In the genomic region with DNA sequence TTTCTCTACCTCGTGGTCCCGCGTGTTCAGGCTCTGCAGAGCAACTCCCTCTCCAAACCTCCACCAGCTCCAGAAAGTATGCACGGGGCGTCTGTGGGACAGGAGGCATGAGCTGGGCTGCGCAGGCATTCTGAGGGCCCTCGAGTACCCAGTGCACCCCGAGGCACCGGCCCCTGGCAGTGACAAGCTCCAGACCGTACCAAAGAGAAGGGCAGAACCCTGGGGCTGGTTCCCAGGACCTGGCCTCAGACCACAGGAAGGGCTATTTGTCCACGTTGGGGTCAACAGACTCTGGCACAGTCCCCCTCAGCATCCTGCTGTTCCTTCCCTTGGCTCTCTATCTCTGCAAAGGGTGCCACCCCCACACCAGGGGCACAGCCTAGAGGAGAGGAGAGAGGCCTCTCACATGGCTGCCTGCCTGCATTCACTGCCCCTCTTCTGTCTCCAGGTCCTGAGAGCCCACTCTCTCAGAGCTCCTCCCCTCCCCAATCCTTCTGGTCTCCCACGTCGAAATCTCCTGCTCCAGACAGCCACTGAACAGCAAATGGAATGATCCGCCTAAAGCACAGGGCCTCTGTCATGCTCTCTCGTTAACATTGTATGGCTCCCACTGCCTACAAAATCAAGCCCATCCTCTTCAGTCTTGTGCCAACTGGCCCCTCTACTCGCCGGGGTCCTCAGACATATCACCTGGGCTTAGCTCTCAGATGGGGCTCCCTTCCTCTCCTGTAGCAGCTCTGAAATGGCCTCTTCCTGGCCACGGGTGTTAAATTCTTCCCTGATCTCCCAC, we compare ENCODE assay signal across 22 cellular contexts.
A peak's percentile ranks its signal among the peaks of the same experiment; 100 is the strongest.
DNase-seq lines count a peak whose midpoint lies in the region; ATAC-seq and TF ChIP-seq lines count a peak whose summit lies in the region.
"Had no signal": no experiment of that assay in that cellular context is flagged by ENCODE, and none has a peak within 500 bp of the region (broad histone marks: within the 10 kb centered on the region; RNA-seq: fewer than 3 reads in every experiment).

No MANE protein-coding gene starts in this region.

- no peaks in the 10 kb centered on the region for H3K79me1 ChIP-seq in H9 (ENCODE audit: insufficient read depth, low read depth, low read length, poor library complexity, severe bottlenecking)
- H3K79me1 ChIP-seq in IMR-90 (ENCODE audit: low read depth in 1 of 2, low read length in 2 of 2) = no peaks in the 10 kb centered on the region
- H3K79me1 ChIP-seq in mesenchymal stem cell (replicated peaks; ENCODE audit: low read length, poor library complexity, severe bottlenecking) = no peaks in the 10 kb centered on the region

- DNase-seq in H9 (peak; percentile 12), IMR-90 (no peak), mesenchymal stem cell (no peak), progenitor cell of endocrine pancreas (ENCODE audit: low spot score, unreplicated experiment) (no peak), posterior cingulate gyrus (no peak), COLO829 (ENCODE audit: low spot score) (no peak), right atrium auricular region (ENCODE audit: low spot score) (no peak)
- DNase-seq: CD4-positive, alpha-beta T cell; DMS 273 treated with DMSO at 0.1 percent for 48 hours; DMS79 treated with DMSO at 0.1 percent for 48 hours; HCEC 1CT; NCI-H1105 treated with DMSO at 0.1 percent for 48 hours; NCI-H2081; NCI-H2171; NCI-H345; NCI-H524; NCI-H82 had no signal

- H3K9me1 ChIP-seq in IMR-90 (ENCODE audit: insufficient read depth, low read length) = no peaks in the 10 kb centered on the region

- no peaks in the 10 kb centered on the region; a peak in 1 of 7 replicates for H3K36me3 Mint-ChIP-seq in H9 (ENCODE audit: insufficient read depth in 1 of 3, low read depth in 3 of 3)
- H3K36me3 Mint-ChIP-seq in progenitor cell of endocrine pancreas (ENCODE audit: insufficient read depth) = no peaks in the 10 kb centered on the region

- H3K4me1 ChIP-seq in H9 (ENCODE audit: insufficient read depth, low read length) (no peaks in the 10 kb centered on the region), IMR-90 (ENCODE audit: control insufficient read depth, insufficient read depth, low read length) (no peaks in the 10 kb centered on the region), mesenchymal stem cell (ENCODE audit: control insufficient read depth, insufficient read depth, low read depth, low read length) (peaks cover 15% of the 10 kb centered on the region), right atrium auricular region (no peaks in the 10 kb centered on the region)
- H3K4me1 ChIP-seq: Caco-2, SJSA1 had no signal

- H3K27ac Mint-ChIP-seq in H9 (peak overlapping the region in 1 of 3 experiments; percentile 71; a peak in 1 of 7 replicates), progenitor cell of endocrine pancreas (peak overlapping the region; percentile 9)
- H3K27ac Mint-ChIP-seq: CD4-positive, alpha-beta T cell; GM23338 had no signal

- no peak overlapping the region for H2AK9ac ChIP-seq in IMR-90 (replicated peaks; ENCODE audit: low read depth, low read length, poor library complexity)

- H4K91ac ChIP-seq in H9 (ENCODE audit: insufficient read length, low read depth, low read length) (no peak overlapping the region), IMR-90 (ENCODE audit: insufficient read depth, low read depth, low read length) (no peak overlapping the region), mesenchymal stem cell (ENCODE audit: low read length) (no peak overlapping the region)

- no peak overlapping the region for H3K14ac ChIP-seq in H9 (ENCODE audit: insufficient read depth, low read length)
- H3K14ac ChIP-seq in IMR-90 (replicated peaks; ENCODE audit: low read depth, low read length) = no peak overlapping the region
- no peak overlapping the region for H3K14ac ChIP-seq in mesenchymal stem cell (ENCODE audit: low read length in 2 of 2)

- CTCF ChIA-PET in IMR-90 (lab: Yijun Ruan, JAX) = no interaction called here

- H3K4me3 ChIP-seq in IMR-90 (ENCODE audit: insufficient read depth, low read depth, low read length) = no peak overlapping the region
- no peak overlapping the region for H3K4me3 ChIP-seq in mesenchymal stem cell (ENCODE audit: insufficient read depth in 1 of 2, low read depth in 1 of 2, low read length in 2 of 2)
- no peak overlapping the region for H3K4me3 ChIP-seq in right atrium auricular region
- H3K4me3 ChIP-seq: GM23338, SJSA1 had no signal

- H3K4me2 ChIP-seq in H9 (ENCODE audit: insufficient read depth, insufficient read length, low read length) (no peak overlapping the region), IMR-90 (ENCODE audit: low read depth, low read length) (no peak overlapping the region), mesenchymal stem cell (ENCODE audit: low read length, poor library complexity, severe bottlenecking) (no peak overlapping the region)
- H3K4me2 ChIP-seq: GM23338, KMS-11 had no signal

- H3T11ph ChIP-seq in H9 (ENCODE audit: low read length) = no peak overlapping the region

- H4K5ac ChIP-seq in H9 (ENCODE audit: insufficient read length, low read depth, low read length) = no peak overlapping the region
- no peak overlapping the region for H4K5ac ChIP-seq in IMR-90 (ENCODE audit: low read depth, low read length)

- H2BK15ac ChIP-seq in H9 (ENCODE audit: low read depth, low read length) = no peak overlapping the region
- no peak overlapping the region for H2BK15ac ChIP-seq in IMR-90 (ENCODE audit: low read depth, low read length)
- H2BK15ac ChIP-seq in mesenchymal stem cell (ENCODE audit: low read depth, poor library complexity, severe bottlenecking) = peak overlapping the region; percentile 46

- dilution Hi-C loops in IMR-90 (cut with HindIII; ENCODE audit: low sequenced_read_pairs, unreplicated experiment) = no loop called here

- no peak overlapping the region for H2AFZ ChIP-seq in H9 (ENCODE audit: low read length)
- peak overlapping the region; percentile 23 for H2AFZ ChIP-seq in IMR-90 (replicated peaks; ENCODE audit: low read length, poor library complexity)
- no peak overlapping the region for H2AFZ ChIP-seq in mesenchymal stem cell (ENCODE audit: low read depth, low read length)
- H2AFZ ChIP-seq: GM23338 had no signal

- H3K56ac ChIP-seq in H9 (ENCODE audit: insufficient read length, low read depth, low read length) (no peak overlapping the region), IMR-90 (ENCODE audit: extremely low read depth, insufficient read depth, low read length) (no peak overlapping the region)

- no peak for ATAC-seq in IMR-90 (ENCODE audit: low read depth)
- ATAC-seq: GM23338, Panc1 had no signal

- in situ Hi-C loops in IMR-90 (cut with MboI; ENCODE audit: low sequenced_read_pairs) = no loop called here

- no peak overlapping the region for H2BK20ac ChIP-seq in H9 (ENCODE audit: low read depth, low read length, poor library complexity, severe bottlenecking)
- H2BK20ac ChIP-seq in IMR-90 (ENCODE audit: low read depth, low read length) = no peak overlapping the region

- no peaks in the 10 kb centered on the region for H3K27me3 ChIP-seq in H9 (ENCODE audit: insufficient read depth, low read length)
- no peaks in the 10 kb centered on the region for H3K27me3 ChIP-seq in IMR-90 (ENCODE audit: control insufficient read depth, insufficient read depth, low read length)
- peaks cover 0 to 23% of the 10 kb centered on the region in 2 experiments for H3K27me3 ChIP-seq in mesenchymal stem cell (ENCODE audit: control insufficient read depth in 1 of 2, insufficient read depth in 1 of 2, low read length in 2 of 2)
- H3K27me3 ChIP-seq in right atrium auricular region = no peaks in the 10 kb centered on the region
- H3K27me3 ChIP-seq: SJSA1 had no signal

- H2AK5ac ChIP-seq in H9 (ENCODE audit: insufficient read length, low read length) (no peak overlapping the region), IMR-90 (ENCODE audit: low read depth, low read length) (no peak overlapping the region), mesenchymal stem cell (ENCODE audit: low read length, severe bottlenecking) (no peak overlapping the region)

- no peaks in the 10 kb centered on the region for H3K23me2 ChIP-seq in H9 (ENCODE audit: insufficient read length, low read depth, low read length, poor library complexity, severe bottlenecking)

- H2BK12ac ChIP-seq in H9 (ENCODE audit: insufficient read length, low read depth, low read length) (no peak overlapping the region), mesenchymal stem cell (ENCODE audit: low read length in 2 of 2) (no peak overlapping the region)

- no peak for TF ChIP-seq RAD21 in IMR-90 (IDR thresholded peaks at IDR 0.05; ENCODE audit: low read length)

- no peak overlapping the region for H3K4me3 Mint-ChIP-seq in H9
- H3K4me3 Mint-ChIP-seq in progenitor cell of endocrine pancreas (ENCODE audit: low read depth) = no peak overlapping the region
- H3K4me3 Mint-ChIP-seq: CD4-positive, alpha-beta T cell; GM23338 had no signal

- H3K9ac ChIP-seq in H9 (ENCODE audit: extremely low read depth, insufficient read length, low read length) = no peak overlapping the region
- H3K9ac ChIP-seq in IMR-90 (ENCODE audit: low read depth, low read length) = no peak overlapping the region
- H3K9ac ChIP-seq in mesenchymal stem cell (ENCODE audit: low read length) = no peak overlapping the region
- H3K9ac ChIP-seq: KMS-11 had no signal

- H4K8ac ChIP-seq in H9 (replicated peaks; ENCODE audit: insufficient read length, low read depth, low read length) (no peak overlapping the region), IMR-90 (ENCODE audit: low read depth in 2 of 2, low read length in 2 of 2) (no peak overlapping the region), mesenchymal stem cell (ENCODE audit: low read length) (no peak overlapping the region)

- H3K4me1 Mint-ChIP-seq in H9 (peaks cover 8% of the 10 kb centered on the region in 2 experiments; a peak in 3 of 4 replicates), progenitor cell of endocrine pancreas (ENCODE audit: low read depth) (no peaks in the 10 kb centered on the region)
- H3K4me1 Mint-ChIP-seq: GM23338 had no signal

- H3K27me3 Mint-ChIP-seq in H9 (ENCODE audit: low read depth) = peaks cover 6% of the 10 kb centered on the region
- H3K27me3 Mint-ChIP-seq in progenitor cell of endocrine pancreas = peaks cover 18% of the 10 kb centered on the region

- BruUV-seq in IMR-90 (replicated peaks; lab: Mats Ljungman, UMichigan) = no TSS peak

- H2BK120ac ChIP-seq in H9 (ENCODE audit: low read depth, low read length, poor library complexity, severe bottlenecking) (no peak overlapping the region), IMR-90 (ENCODE audit: low read depth, low read length) (no peak overlapping the region), mesenchymal stem cell (ENCODE audit: low read depth, low read length) (no peak overlapping the region)

- POLR2A ChIA-PET in IMR-90 (lab: Charles Lee; ENCODE audit: unreplicated experiment) = no interaction called here

- H2BK5ac ChIP-seq in H9 (ENCODE audit: insufficient read length, low read length) = no peak overlapping the region
- H2BK5ac ChIP-seq in IMR-90 (ENCODE audit: low read depth, low read length, poor library complexity, severe bottlenecking) = no peak overlapping the region
- H2BK5ac ChIP-seq in mesenchymal stem cell (ENCODE audit: low read depth, low read length, poor library complexity, severe bottlenecking) = no peak overlapping the region

- H3K4ac ChIP-seq in H9 (ENCODE audit: low read depth, low read length) (no peak overlapping the region), IMR-90 (ENCODE audit: low read depth, low read length) (no peak overlapping the region), mesenchymal stem cell (ENCODE audit: low read depth in 1 of 2, low read length in 2 of 2) (no peak overlapping the region)

- H3K23ac ChIP-seq in H9 (ENCODE audit: insufficient read length, low read depth, low read length) (no peak overlapping the region), IMR-90 (ENCODE audit: low read depth, low read length) (no peak overlapping the region), mesenchymal stem cell (ENCODE audit: low read length in 2 of 2) (no peak overlapping the region)

- no peak overlapping the region for H3K18ac ChIP-seq in H9 (ENCODE audit: insufficient read length, low read depth, low read length)
- H3K18ac ChIP-seq in IMR-90 (ENCODE audit: low read depth, low read length) = no peak overlapping the region
- no peak overlapping the region for H3K18ac ChIP-seq in mesenchymal stem cell (ENCODE audit: low read depth in 1 of 2, low read length in 2 of 2)

- H3K9me3 Mint-ChIP-seq in H9 = peaks cover 0 to 3% of the 10 kb centered on the region in 2 experiments; a peak in 1 of 5 replicates
- no peaks in the 10 kb centered on the region for H3K9me3 Mint-ChIP-seq in progenitor cell of endocrine pancreas (ENCODE audit: low read depth)
- H3K9me3 Mint-ChIP-seq: CD4-positive, alpha-beta T cell; GM23338 had no signal

- TF ChIP-seq CTCF in H9 (conservative IDR thresholded peaks at IDR 0.05) = no peak
- no peak for TF ChIP-seq CTCF in IMR-90 (conservative IDR thresholded peaks at IDR 0.05; ENCODE audit: low read depth, low read length)
- TF ChIP-seq CTCF in progenitor cell of endocrine pancreas (IDR thresholded peaks at IDR 0.05; ENCODE audit: unreplicated experiment) = no peak
- TF ChIP-seq CTCF in right atrium auricular region (IDR thresholded peaks at IDR 0.05) = no peak

- H3K79me2 ChIP-seq in H9 (ENCODE audit: insufficient read depth, low read length) = no peaks in the 10 kb centered on the region

- WGBS in H9 (ENCODE audit: extremely low coverage, insufficient read length, low lambda C conversion rate) = no CpG with 5 or more reads among the region's 18 CpGs
- WGBS in IMR-90 (ENCODE audit: extremely low coverage in 2 of 2, insufficient read length in 1 of 2), 2 experiments = 71% methylated on average over 2 of the region's 18 CpGs; no CpG with 5 or more reads in 1 of the 2 experiments
- 82% methylated on average over 18 of the region's 18 CpGs for WGBS in mesenchymal stem cell

- H3K9me3 ChIP-seq in H9 (ENCODE audit: control insufficient read depth, low read depth, low read length) (no peaks in the 10 kb centered on the region), IMR-90 (ENCODE audit: control insufficient read depth, insufficient read depth, low read length) (peaks cover 14% of the 10 kb centered on the region), mesenchymal stem cell (ENCODE audit: control insufficient read depth, low read length) (no peaks in the 10 kb centered on the region), right atrium auricular region (peaks cover 0 to 3% of the 10 kb centered on the region in 2 donors)
- H3K9me3 ChIP-seq: Caco-2, SJSA1 had no signal

- no peak overlapping the region for H3K27ac ChIP-seq in H9 (ENCODE audit: insufficient read length, low read depth, low read length)
- H3K27ac ChIP-seq in IMR-90 (ENCODE audit: insufficient read depth, low read length) = no peak overlapping the region
- no peak overlapping the region for H3K27ac ChIP-seq in mesenchymal stem cell (ENCODE audit: low read length, poor library complexity, severe bottlenecking)
- no peak overlapping the region for H3K27ac ChIP-seq in right atrium auricular region
- H3K27ac ChIP-seq: KMS-11, SJSA1 had no signal

- no peak for TF ChIP-seq POLR2A in IMR-90 (IDR thresholded peaks at IDR 0.05; ENCODE audit: low read depth, low read length)

- H4K20me1 ChIP-seq in H9 (ENCODE audit: control insufficient read depth, insufficient read depth, insufficient read length) = peaks cover 2% of the 10 kb centered on the region
- no peaks in the 10 kb centered on the region for H4K20me1 ChIP-seq in IMR-90 (ENCODE audit: insufficient read depth, low read length)

- H3K36me3 ChIP-seq in IMR-90 (ENCODE audit: control insufficient read depth, insufficient read depth, low read length) = no peaks in the 10 kb centered on the region
- no peaks in the 10 kb centered on the region for H3K36me3 ChIP-seq in mesenchymal stem cell (ENCODE audit: control insufficient read depth in 1 of 2, insufficient read depth in 2 of 2, low read depth in 1 of 2, low read length in 2 of 2)
- no peaks in the 10 kb centered on the region for H3K36me3 ChIP-seq in right atrium auricular region
- H3K36me3 ChIP-seq: SJSA1 had no signal

- intact Hi-C loops in IMR-90 (cut with micrococcal nuclease) = no loop called here
- intact Hi-C loops in posterior cingulate gyrus (cut with DNase I) = no loop called here
